ENCODE assay signal across 1 cellular context in the genomic region with DNA sequence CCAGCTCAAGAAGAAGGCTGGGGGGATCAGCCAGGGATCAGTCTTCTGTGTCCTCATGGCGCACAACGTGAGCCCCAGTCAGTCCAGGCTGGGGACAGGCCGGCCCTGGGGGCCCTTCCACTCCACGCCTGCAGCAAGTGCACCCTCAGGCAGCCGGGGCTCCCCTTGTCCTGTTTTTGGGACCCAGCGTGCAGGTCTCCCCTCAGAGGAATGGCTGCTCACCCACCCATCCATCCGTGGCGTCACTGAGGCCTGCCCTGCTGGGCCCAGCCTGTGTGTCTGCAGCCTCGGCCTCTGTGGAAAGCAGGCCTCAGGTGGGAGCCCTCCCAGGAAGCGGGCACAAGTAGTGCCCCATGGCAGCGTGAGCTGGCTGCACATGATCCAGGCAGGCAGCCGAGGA.
TF ChIP-seq lines count a peak whose summit lies in the region.

No MANE protein-coding gene starts in this region.

TF ChIP-seq in H1, 55 proteins besides CTCF, POLR2A, EP300 and RAD21:
- no peak for TF ChIP-seq TCF12 (IDR thresholded peaks at IDR 0.05; ENCODE audit: low read depth, low read length)
- no peak for TF ChIP-seq SP2 (IDR thresholded peaks at IDR 0.05; ENCODE audit: low read length)
- TF ChIP-seq BACH1 (IDR thresholded peaks at IDR 0.05; ENCODE audit: low read length): no peak
- no peak for TF ChIP-seq CTBP2 (IDR thresholded peaks at IDR 0.05; ENCODE audit: borderline replicate concordance, insufficient read depth, insufficient read length, low read length)
- TF ChIP-seq CBX5 (IDR thresholded peaks at IDR 0.05; ENCODE audit: low read depth, low read length): no peak
- TF ChIP-seq SIX5 (IDR thresholded peaks at IDR 0.05; ENCODE audit: low read depth, low read length): no peak
- no peak for TF ChIP-seq SP4 (IDR thresholded peaks at IDR 0.05; ENCODE audit: low read length)
- no peak for TF ChIP-seq JUND (IDR thresholded peaks at IDR 0.05; ENCODE audit: low read length)
- TF ChIP-seq, protein P1, sequence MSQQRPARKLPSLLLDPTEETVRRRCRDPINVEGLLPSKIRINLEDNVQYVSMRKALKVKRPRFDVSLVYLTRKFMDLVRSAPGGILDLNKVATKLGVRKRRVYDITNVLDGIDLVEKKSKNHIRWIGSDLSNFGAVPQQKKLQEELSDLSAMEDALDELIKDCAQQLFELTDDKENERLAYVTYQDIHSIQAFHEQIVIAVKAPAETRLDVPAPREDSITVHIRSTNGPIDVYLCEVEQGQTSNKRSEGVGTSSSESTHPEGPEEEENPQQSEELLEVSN (IDR thresholded peaks at IDR 0.05): no peak
- no peak for TF ChIP-seq JUN (IDR thresholded peaks at IDR 0.05; ENCODE audit: low read depth, low read length)
- TF ChIP-seq SUZ12 (IDR thresholded peaks at IDR 0.05; ENCODE audit: low read length): no peak
- TF ChIP-seq ZNF274 (IDR thresholded peaks at IDR 0.05; ENCODE audit: borderline replicate concordance, extremely low read depth, low read length): no peak
- no peak for TF ChIP-seq POU5F1 (IDR thresholded peaks at IDR 0.05; ENCODE audit: low read depth, low read length)
- TF ChIP-seq ATF2 (IDR thresholded peaks at IDR 0.05; ENCODE audit: low read length): no peak
- TF ChIP-seq SRF (IDR thresholded peaks at IDR 0.05; ENCODE audit: low read depth, low read length): no peak
- no peak for TF ChIP-seq CHD2 (IDR thresholded peaks at IDR 0.05; ENCODE audit: low read length)
- TF ChIP-seq CREB1 (IDR thresholded peaks at IDR 0.05): no peak
